In genomic region chr1:27150183-27150582, GRCh38 we compare ENCODE assay signal across 24 cellular contexts. TPM values are rescaled to one million over a fixed set of nuclear protein-coding genes. Genes with fewer than 3 reads are reported as not detected.
DNase-seq lines count a peak whose midpoint lies in the region; ATAC-seq and TF ChIP-seq lines count a peak whose summit lies in the region.
"Had no signal": no experiment of that assay in that cellular context is flagged by ENCODE, and none has a peak within 500 bp of the region (broad histone marks: within the 10 kb centered on the region; RNA-seq: fewer than 3 reads in every experiment).

No MANE protein-coding gene starts in this region.

- peaks cover 67 to 74% (median 67%) of the 10 kb centered on the region in 3 donors for H3K4me1 Mint-ChIP-seq in T-cell

- CTCF ChIA-PET in HEK293 (lab: Yijun Ruan, JAX) = interaction anchor here (1.3 to 1.8 kb wide), 4 partner anchors 34 to 134 kb away, joined by 4 to 8 read pairs (median 4); no protein-coding TSS in a partner anchor
- CTCF ChIA-PET in T-cell (lab: Charles Lee) = interaction anchor here (1.2 to 1.3 kb wide), 2 partner anchors 38 to 77 kb away, joined by 3 to 4 read pairs; no protein-coding TSS in a partner anchor

- H3K9me3 Mint-ChIP-seq in T-cell = no peaks in the 10 kb centered on the region
- H3K9me3 Mint-ChIP-seq: activated CD8-positive, alpha-beta T cell treated with anti-CD3 and anti-CD28 coated beads for 36 hours; activated naive CD4-positive, alpha-beta T cell treated with anti-CD3 and anti-CD28 coated beads, Interleukin-2, amount 10 ng/mL, durations not matched to agents 7 days and 5 days; activated T-cell treated with anti-CD3 and anti-CD28 coated beads, Interleukin-2, amount 50 U/mL, for 4 hours had no signal

- no peaks in the 10 kb centered on the region for H3K9me3 ChIP-seq in HEK293 (ENCODE audit: control insufficient read depth, insufficient read depth, low read depth, low read length)
- H3K9me3 ChIP-seq in muscle layer of colon (ENCODE audit: low read length) = no peaks in the 10 kb centered on the region
- no peaks in the 10 kb centered on the region for H3K9me3 ChIP-seq in stomach
- no peaks in the 10 kb centered on the region for H3K9me3 ChIP-seq in osteoblast (ENCODE audit: low read depth, low read length)

- no peak overlapping the region for H2AFZ ChIP-seq in osteoblast (ENCODE audit: low read length)
- H2AFZ ChIP-seq: hepatocyte had no signal

- H3K4me3 Mint-ChIP-seq in T-cell = no peak overlapping the region
- H3K4me3 Mint-ChIP-seq: activated CD8-positive, alpha-beta T cell treated with anti-CD3 and anti-CD28 coated beads for 36 hours; activated naive CD4-positive, alpha-beta T cell treated with anti-CD3 and anti-CD28 coated beads, Interleukin-2, amount 10 ng/mL, durations not matched to agents 7 days and 5 days; activated T-cell treated with anti-CD3 and anti-CD28 coated beads, Interleukin-2, amount 50 U/mL, for 4 hours; H9 had no signal

- no peak for ATAC-seq in T-cell (replicated peaks in 1 of 4)
- ATAC-seq: activated CD4-positive, CD25-positive, alpha-beta regulatory T cell treated with anti-CD3 and anti-CD28 coated beads, Interleukin-2, amount 50 U/mL, for 24 hours; activated CD8-positive, alpha-beta T cell treated with anti-CD3 and anti-CD28 coated beads for 36 hours; activated T-cell treated with anti-CD3 and anti-CD28 coated beads, Interleukin-2, amount 50 U/mL, for 4 hours had no signal

- intact Hi-C loops in stomach (cut with DNase I; ENCODE audit: low total_unique reads) = no loop called here

- H3K4me2 ChIP-seq in osteoblast (ENCODE audit: insufficient read depth, low read length) = no peak overlapping the region
- H3K4me2 ChIP-seq: hepatocyte had no signal

- TF ChIP-seq CTCF in HEK293 (tag by site-specific recombination; IDR thresholded peaks at IDR 0.05) = no peak
- TF ChIP-seq CTCF in stomach (IDR thresholded peaks at IDR 0.05) = no peak
- no peak for TF ChIP-seq CTCF in osteoblast (IDR thresholded peaks at IDR 0.05; ENCODE audit: extremely low read depth, low read depth, low read length)

- no peak overlapping the region for H3K9ac ChIP-seq in muscle layer of colon (ENCODE audit: low read length)

- no peak for DNase-seq in T-cell
- no peak for DNase-seq in stomach
- no peak for DNase-seq in retina
- no peak for DNase-seq in osteoblast (ENCODE audit: insufficient read length, low spot score, missing footprints)
- no peak for DNase-seq in NCI-H345 treated with DMSO at 0.1 percent for 48 hours (lab: John Stamatoyannopoulos, UW; ENCODE audit: unreplicated experiment)
- DNase-seq: activated CD8-positive, alpha-beta T cell treated with anti-CD3 and anti-CD28 coated beads for 36 hours; activated naive CD4-positive, alpha-beta T cell treated with anti-CD3 and anti-CD28 coated beads, Interleukin-2, amount 10 ng/mL, durations not matched to agents 7 days and 5 days; activated T-cell treated with anti-CD3 and anti-CD28 coated beads, Interleukin-2, amount 50 U/mL, for 4 hours; aorta; DMS79; erythroblast; foreskin fibroblast; H9; MM.1S; NCI-H1436 treated with DMSO at 0.1 percent for 48 hours; NCI-H2171; NCI-H526 treated with DMSO at 0.1 percent for 48 hours; SHP77; SW 1271 had no signal

- peaks cover 12% of the 10 kb centered on the region for H3K36me3 Mint-ChIP-seq in T-cell

- H3K79me2 ChIP-seq in osteoblast (ENCODE audit: insufficient read depth, low read length) = peaks cover 78% of the 10 kb centered on the region

- H4K20me1 ChIP-seq in osteoblast (ENCODE audit: insufficient read depth, low read length) = peaks cover 50% of the 10 kb centered on the region

- H3K27ac ChIP-seq in HEK293 (ENCODE audit: extremely low read depth, low read depth, low read length) (no peak overlapping the region), muscle layer of colon (ENCODE audit: low read depth, low read length) (peak overlapping the region; percentile 46), stomach (peak overlapping the region; percentile 29 to 58 (median 47)), osteoblast (ENCODE audit: low read depth, low read length) (no peak overlapping the region)
- H3K27ac ChIP-seq: hepatocyte had no signal

- H3K36me3 ChIP-seq in HEK293 (ENCODE audit: control insufficient read depth in 2 of 2, insufficient read depth in 1 of 2, low read length in 2 of 2) = peaks cover 0 to 30% of the 10 kb centered on the region in 2 experiments; a peak in 1 of 3 replicates
- H3K36me3 ChIP-seq in muscle layer of colon (ENCODE audit: insufficient read depth, low read length) = peaks cover 3% of the 10 kb centered on the region
- peaks cover 0 to 18% (median 0%) of the 10 kb centered on the region in 4 donors for H3K36me3 ChIP-seq in stomach
- H3K36me3 ChIP-seq in osteoblast (ENCODE audit: insufficient read depth, low read length) = no peaks in the 10 kb centered on the region

- no peak for TF ChIP-seq EP300 in stomach (IDR thresholded peaks at IDR 0.05)

- H3K4me3 ChIP-seq in HEK293 (ENCODE audit: low read depth, low read length) (no peak overlapping the region), muscle layer of colon (ENCODE audit: low read depth in 1 of 2, low read length in 2 of 2) (peak overlapping the region in 1 of 2 donors; percentile 2), stomach (peak overlapping the region in 1 of 4 donors; percentile 71), osteoblast (ENCODE audit: insufficient read depth, low read length) (no peak overlapping the region)
- H3K4me3 ChIP-seq: hepatocyte, lung had no signal

- H3K27me3 Mint-ChIP-seq in T-cell = no peaks in the 10 kb centered on the region
- H3K27me3 Mint-ChIP-seq: activated CD8-positive, alpha-beta T cell treated with anti-CD3 and anti-CD28 coated beads for 36 hours; activated naive CD4-positive, alpha-beta T cell treated with anti-CD3 and anti-CD28 coated beads, Interleukin-2, amount 10 ng/mL, durations not matched to agents 7 days and 5 days had no signal

- POLR2A ChIA-PET in HEK293 (lab: Yijun Ruan, JAX) (no interaction called here), T-cell (lab: Charles Lee) (interaction anchor here in 1 of 2 donors (0.6 kb wide), 1 partner anchor 492 kb away, joined by 5 read pairs; no protein-coding TSS in a partner anchor)

- WGBS in stomach, 5 donors = 51 to 76% (median 58%) methylated on average over 3 of the region's 3 CpGs

- H3K4me1 ChIP-seq in HEK293 (ENCODE audit: control insufficient read depth, insufficient read depth, low read length) (peaks cover 4% of the 10 kb centered on the region; the same call in 1 of the 2 replicates), muscle layer of colon (ENCODE audit: insufficient read depth, low read length) (peaks cover 75% of the 10 kb centered on the region), stomach (peaks cover 58 to 93% (median 80%) of the 10 kb centered on the region in 4 donors), osteoblast (ENCODE audit: insufficient read depth, low read length) (peaks cover 43% of the 10 kb centered on the region)

- H3K27me3 ChIP-seq in muscle layer of colon (ENCODE audit: control insufficient read depth in 1 of 2, insufficient read depth in 2 of 2, low read length in 2 of 2) (no peaks in the 10 kb centered on the region), stomach (no peaks in the 10 kb centered on the region), osteoblast (ENCODE audit: insufficient read depth, low read length) (no peaks in the 10 kb centered on the region)
- H3K27me3 ChIP-seq: hepatocyte had no signal

- peak overlapping the region; percentile 3 to 55 for H3K27ac Mint-ChIP-seq in T-cell
- H3K27ac Mint-ChIP-seq: activated CD8-positive, alpha-beta T cell treated with anti-CD3 and anti-CD28 coated beads for 36 hours; activated naive CD4-positive, alpha-beta T cell treated with anti-CD3 and anti-CD28 coated beads, Interleukin-2, amount 10 ng/mL, durations not matched to agents 7 days and 5 days; H9 had no signal

- no peak for TF ChIP-seq POLR2A in stomach (IDR thresholded peaks at IDR 0.05)

TF ChIP-seq in HEK293, 187 proteins besides CTCF, POLR2A, EP300 and RAD21:
- TF ChIP-seq ZNF221 (tag by site-specific recombination; IDR thresholded peaks at IDR 0.05; ENCODE audit: borderline replicate concordance) (no peak), ZNF76 (tag by site-specific recombination; IDR thresholded peaks at IDR 0.05; ENCODE audit: borderline replicate concordance, low read depth) (no peak), ZBTB20 (tag by site-specific recombination; IDR thresholded peaks at IDR 0.05) (0 out of 2 replicates have a peak, but pooled peaks have one; percentile 21), ZNF513 (tag by site-specific recombination; IDR thresholded peaks at IDR 0.05) (no peak), ZNF843 (tag by site-specific recombination; IDR thresholded peaks at IDR 0.05) (no peak), BCL11B (tag by site-specific recombination; IDR thresholded peaks at IDR 0.05; ENCODE audit: low read depth) (no peak), ZIC2 (tag by site-specific recombination; IDR thresholded peaks at IDR 0.05) (no peak), PBX3 (CRISPR knock-in tag; IDR thresholded peaks at IDR 0.05) (no peak), ZNF571 (tag by site-specific recombination; IDR thresholded peaks at IDR 0.05) (no peak)
TF ChIP-seq in HEK293: peak in this region for 1.

RNA-seq across cellular contexts. Expression of gene SLC9A1, which starts 4.7 kb away (rescaled TPM):
- 10 to 100 TPM; 14.6 to 24.4 (median 18.5) TPM for total RNA-seq in T-cell
- 100 to 1,000 TPM in 1 of 5 donors, 10 to 100 TPM in 4; 25.7 to 132 (median 42.0) TPM for total RNA-seq in stomach
- 10 to 100 TPM; 16.3 to 27.6 (median 19.2) TPM for polyA plus RNA-seq in stomach
- total RNA-seq in osteoblast = 6.2 and 7.6 TPM in 2 replicates

Comparison
In these comparisons a context has a peak if more than half of its experiments do, and no peak if none do; other contexts are left out.
1. H3K27ac ChIP-seq: peak in muscle layer of colon (single experiment) and stomach (5 of 5); none in HEK293 (single experiment) and osteoblast (single experiment).